ENCODE assay signal across 8 cellular contexts in the genomic region with DNA sequence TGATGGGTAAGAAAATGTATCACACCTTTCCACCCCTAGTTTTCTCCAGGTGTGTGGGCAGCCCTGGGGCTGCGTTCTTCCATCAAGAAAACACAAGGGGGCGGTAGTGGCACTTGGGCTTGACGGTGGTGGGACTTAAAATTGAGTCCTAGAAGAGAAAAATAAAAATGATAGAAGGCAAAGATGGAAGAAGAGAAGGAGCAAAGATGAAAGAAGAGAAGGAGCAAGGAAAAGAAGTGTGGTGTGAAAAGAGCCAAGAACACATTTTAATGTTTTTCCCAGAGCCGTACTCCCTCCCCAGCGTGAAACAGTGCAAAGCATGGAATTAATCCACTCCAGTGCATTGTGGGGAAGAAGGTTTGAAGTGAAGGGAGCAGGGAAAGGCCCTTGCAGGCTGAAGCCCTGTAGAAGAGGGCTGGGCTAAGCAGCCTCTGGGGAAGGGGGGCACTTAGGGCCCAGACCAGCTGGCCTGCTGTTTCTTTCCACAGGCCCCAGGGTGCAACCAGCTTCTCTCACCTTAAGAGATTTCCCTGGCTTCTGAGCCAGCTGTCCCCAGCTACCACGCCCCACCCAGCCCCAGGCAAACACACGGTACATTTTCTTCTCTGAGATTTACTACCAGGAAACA.
DNase-seq lines count a peak whose midpoint lies in the region; FAIRE-seq and TF ChIP-seq lines count a peak whose summit lies in the region.

No MANE protein-coding gene starts in this region.

- H2AFZ ChIP-seq in Loucy (ENCODE audit: low read length) = no peak overlapping the region

- peak; percentile 7 to 40 for DNase-seq in NCI-H526 (lab: John Stamatoyannopoulos, UW)
- no peak for DNase-seq in NCI-H526 treated with DMSO at 0.1 percent for 48 hours (lab: John Stamatoyannopoulos, UW)
- peak; percentile 84 to 91 for DNase-seq in SJCRH30
- DNase-seq in cerebellar cortex (ENCODE audit: low spot score) = peak; percentile 55
- DNase-seq in stimulated activated CD4-positive, alpha-beta T cell treated with anti-CD3 and anti-CD28 coated beads, Interleukin-4, amount 100 ng/mL, for 1 hour = peak; percentile 19
- DNase-seq in RCC 7860 (ENCODE audit: low spot score) = no peak

- no peak for FAIRE-seq in RCC 7860 (lab: Jason Lieb, UNC)

- H3K9ac ChIP-seq in Loucy (ENCODE audit: low read depth, low read length, poor library complexity, severe bottlenecking) = no peak overlapping the region

- no peaks in the 10 kb centered on the region for H3K9me3 ChIP-seq in Loucy (ENCODE audit: insufficient read depth, low read depth, low read length)
- H3K9me3 ChIP-seq in SJCRH30 (replicated peaks) = no peaks in the 10 kb centered on the region

- no peaks in the 10 kb centered on the region for H4K20me1 ChIP-seq in Loucy (ENCODE audit: insufficient read depth, low read length, poor library complexity, severe bottlenecking)

- H3K79me2 ChIP-seq in Loucy (ENCODE audit: insufficient read depth, low read length) = no peaks in the 10 kb centered on the region

- peak; percentile 99 for TF ChIP-seq CTCF in Loucy (conservative IDR thresholded peaks at IDR 0.05; ENCODE audit: low read length)

- no peaks in the 10 kb centered on the region for H3F3A ChIP-seq in Loucy (ENCODE audit: low read depth)

- peak overlapping the region; percentile 53 for H3K27ac ChIP-seq in SJCRH30
- peak overlapping the region; percentile 21 for H3K27ac ChIP-seq in layer of hippocampus (ENCODE audit: low read depth, low read length)

- peaks cover 14% of the 10 kb centered on the region for H3K4me1 ChIP-seq in Loucy (ENCODE audit: insufficient read depth, low read length, poor library complexity, severe bottlenecking)
- H3K4me1 ChIP-seq in SJCRH30 = peaks cover 9% of the 10 kb centered on the region

- no peak overlapping the region for H3K4me3 ChIP-seq in Loucy (ENCODE audit: low read length, poor library complexity, severe bottlenecking)
- peak overlapping the region; percentile 48 for H3K4me3 ChIP-seq in SJCRH30

- H3K36me3 ChIP-seq in Loucy (ENCODE audit: insufficient read depth, low read length) = no peaks in the 10 kb centered on the region
- H3K36me3 ChIP-seq in SJCRH30 = no peaks in the 10 kb centered on the region

- H3K9me2 ChIP-seq in Loucy (replicated peaks; ENCODE audit: low read depth, low read length) = no peaks in the 10 kb centered on the region

- no peak overlapping the region for H3K4me2 ChIP-seq in Loucy (ENCODE audit: low read depth, low read length, poor library complexity, severe bottlenecking)

- H3K27me3 ChIP-seq in Loucy (ENCODE audit: insufficient read depth, low read length, poor library complexity, severe bottlenecking) (no peaks in the 10 kb centered on the region), SJCRH30 (no peaks in the 10 kb centered on the region), layer of hippocampus (ENCODE audit: control insufficient read depth, insufficient read depth, low read length) (no peaks in the 10 kb centered on the region)

Comparison
In these comparisons a context has a peak if more than half of its experiments do, and no peak if none do; other contexts are left out.
1. DNase-seq: peak in NCI-H526 (2 of 2), SJCRH30 (2 of 2), cerebellar cortex (single experiment) and stimulated activated CD4-positive, alpha-beta T cell treated with anti-CD3 and anti-CD28 coated beads, Interleukin-4, amount 100 ng/mL, for 1 hour (single experiment); none in NCI-H526 treated with DMSO at 0.1 percent for 48 hours (single experiment) and RCC 7860 (single experiment).